Comparison of ENCODE assay signal across 11 cellular contexts in the genomic region with DNA sequence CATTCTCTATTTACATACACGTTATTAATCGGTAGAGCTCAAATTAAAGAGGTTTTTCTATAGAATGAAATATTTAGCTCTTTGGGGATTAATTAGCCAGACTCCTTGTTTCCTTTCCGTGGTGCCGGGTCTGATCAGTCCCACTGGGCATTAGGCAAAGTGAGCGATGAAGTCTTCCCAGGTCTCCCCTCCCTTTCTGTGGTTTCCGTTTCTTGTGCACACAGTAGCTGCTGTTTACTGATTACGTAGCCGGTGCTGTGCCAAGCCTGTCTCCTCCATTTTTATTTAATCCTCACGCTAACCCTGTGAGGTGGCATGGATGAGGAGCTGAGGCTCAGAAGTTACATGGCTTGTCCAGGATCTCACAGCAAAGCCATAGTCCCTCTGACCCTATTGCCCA. TPM values are rescaled to one million over a fixed set of nuclear protein-coding genes. Genes with fewer than 3 reads are reported as not detected.
DNase-seq lines count a peak whose midpoint lies in the region; ATAC-seq and TF ChIP-seq lines count a peak whose summit lies in the region.
"Had no signal": no experiment of that assay in that cellular context is flagged by ENCODE, and none has a peak within 500 bp of the region (broad histone marks: within the 10 kb centered on the region; RNA-seq: fewer than 3 reads in every experiment).

No MANE protein-coding gene starts in this region.

- peak; percentile 26 for DNase-seq in DMS153 treated with DMSO at 0.1 percent for 48 hours (lab: John Stamatoyannopoulos, UW; ENCODE audit: unreplicated experiment)
- peak in 59 of 76 experiments; percentile 2 to 76 (median 37) for DNase-seq in HUDEP-2 (lab: John Stamatoyannopoulos, UW; ENCODE audit: unreplicated experiment in 76 of 76)
- DNase-seq in UCSD-AML1 (lab: John Stamatoyannopoulos, UW; ENCODE audit: unreplicated experiment) = peak; percentile 54
- DNase-seq in lower lobe of right lung = no peak
- DNase-seq in hippocampal formation (lab: John Stamatoyannopoulos, UW) = no peak
- no peak for DNase-seq in hepatic stellate cell (ENCODE audit: low spot score)
- no peak for DNase-seq in sciatic nerve (ENCODE audit: low spot score)
- DNase-seq: anterior cingulate cortex had no signal

- TF ChIP-seq CTCF in lower lobe of right lung (IDR thresholded peaks at IDR 0.05) = no peak

- ATAC-seq in lower lobe of right lung (peak; percentile 75 to 78), HG03135 (IDR thresholded peaks at IDR 0.05; ENCODE audit: unreplicated experiment) (no peak), sciatic nerve (no peak)
- ATAC-seq: HCT116 had no signal

- H3K27me3 ChIP-seq in lower lobe of right lung (ENCODE audit: low read depth) = no peaks in the 10 kb centered on the region

- H3K4me3 ChIP-seq in lower lobe of right lung = no peak overlapping the region
- H3K4me3 ChIP-seq: lung had no signal

- no peaks in the 10 kb centered on the region for H3K4me1 ChIP-seq in lower lobe of right lung

- H3K9me3 ChIP-seq in lower lobe of right lung = no peaks in the 10 kb centered on the region

- H3K27ac ChIP-seq in lower lobe of right lung = peak overlapping the region; percentile 56

- intact Hi-C loops in lower lobe of right lung (cut with DNase I) = no loop called here
- intact Hi-C loops in sciatic nerve (cut with DNase I) = no loop called here

- peaks cover 18% of the 10 kb centered on the region for H3K36me3 ChIP-seq in lower lobe of right lung

RNA-seq across cellular contexts. Expression of gene SLC25A15, which starts 9.0 kb away (rescaled TPM):
- 3.3 TPM for total RNA-seq in lower lobe of right lung
- 3.2 TPM for total RNA-seq in sciatic nerve

RNA-seq across cellular contexts. Expression of gene MRPS31, which starts 27.4 kb away (rescaled TPM):
- total RNA-seq in lower lobe of right lung (22.2 TPM), sciatic nerve (21.1 TPM)

Comparison
In these comparisons a context has a peak if more than half of its experiments do, and no peak if none do; other contexts are left out.
1. DNase-seq: peak in DMS153 treated with DMSO at 0.1 percent for 48 hours (single experiment), HUDEP-2 (59 of 76) and UCSD-AML1 (single experiment); none in lower lobe of right lung (single experiment), hippocampal formation (0 of 2), hepatic stellate cell (single experiment) and sciatic nerve (single experiment).
2. ATAC-seq: peak in lower lobe of right lung (2 of 2); none in HG03135 (single experiment) and sciatic nerve (single experiment).